Comparison of ENCODE assay signal across 8 cellular contexts in genomic region chr19:58059681-58060080, GRCh38. TPM values are rescaled to one million over a fixed set of nuclear protein-coding genes. Genes with fewer than 3 reads are reported as not detected.
A peak's percentile ranks its signal among the peaks of the same experiment; 100 is the strongest.
DNase-seq lines count a peak whose midpoint lies in the region; ATAC-seq and TF ChIP-seq lines count a peak whose summit lies in the region.

No MANE protein-coding gene starts in this region.

- H3K4me1 ChIP-seq in effector memory CD4-positive, alpha-beta T cell (ENCODE audit: control insufficient read depth, insufficient read depth, low read length, poor library complexity, severe bottlenecking): no peaks in the 10 kb centered on the region
- peaks cover 0 to 5% of the 10 kb centered on the region in 2 donors for H3K4me1 ChIP-seq in mucosa of rectum (ENCODE audit: control insufficient read depth in 2 of 2, insufficient read depth in 2 of 2, low read length in 2 of 2)
- H3K4me1 ChIP-seq in thoracic aorta (ENCODE audit: control insufficient read depth in 1 of 2, low read depth in 2 of 2): peaks cover 0 to 8% of the 10 kb centered on the region in 2 donors

- H3K27ac ChIP-seq in effector memory CD4-positive, alpha-beta T cell (ENCODE audit: insufficient read depth, low read length, poor library complexity, severe bottlenecking): peak overlapping the region; percentile 18
- H3K27ac ChIP-seq in mucosa of rectum (ENCODE audit: low read depth in 2 of 2, low read length in 2 of 2) (peak overlapping the region; percentile 72 to 77), thoracic aorta (peak overlapping the region; percentile 85 to 89)

- DNase-seq in NCI-H2171 (lab: John Stamatoyannopoulos, UW) (peak; percentile 16), NCI-H2171 treated with DMSO at 0.1 percent for 48 hours (lab: John Stamatoyannopoulos, UW) (no peak), thoracic aorta (ENCODE audit: low spot score) (no peak), NCI-H345 treated with DMSO at 0.1 percent for 48 hours (lab: John Stamatoyannopoulos, UW; ENCODE audit: unreplicated experiment) (no peak), pons (ENCODE audit: low spot score) (no peak), NOMO-1 treated with dmso at 0.1 percent for 144 hours (lab: John Stamatoyannopoulos, UW; ENCODE audit: unreplicated experiment) (no peak)
- no peak for DNase-seq in effector memory CD4-positive, alpha-beta T cell

- no peaks in the 10 kb centered on the region for H3K27me3 ChIP-seq in effector memory CD4-positive, alpha-beta T cell (replicated peaks; ENCODE audit: control insufficient read depth, insufficient read depth, low read length, poor library complexity, severe bottlenecking)
- H3K27me3 ChIP-seq in mucosa of rectum (ENCODE audit: control insufficient read depth in 2 of 2, insufficient read depth in 2 of 2, low read length in 2 of 2): no peaks in the 10 kb centered on the region
- no peaks in the 10 kb centered on the region for H3K27me3 ChIP-seq in thoracic aorta (replicated peaks; ENCODE audit: insufficient read depth)

- H3K4me3 ChIP-seq in effector memory CD4-positive, alpha-beta T cell (ENCODE audit: insufficient read depth, low read depth, low read length, poor library complexity, severe bottlenecking): peak overlapping the region; percentile 44
- H3K4me3 ChIP-seq in mucosa of rectum (ENCODE audit: low read length in 2 of 2): peak overlapping the region; percentile 63 to 67
- peak overlapping the region; percentile 88 for H3K4me3 ChIP-seq in thoracic aorta

- no peak for TF ChIP-seq CTCF in thoracic aorta (IDR thresholded peaks at IDR 0.05)

- peak overlapping the region; percentile 56 to 62 for H3K9ac ChIP-seq in mucosa of rectum (ENCODE audit: low read depth in 1 of 2, low read length in 2 of 2)

- peaks cover 9% of the 10 kb centered on the region for H3K9me3 ChIP-seq in effector memory CD4-positive, alpha-beta T cell (ENCODE audit: control insufficient read depth, low read length)
- H3K9me3 ChIP-seq in mucosa of rectum (ENCODE audit: control insufficient read depth in 2 of 2, low read length in 2 of 2) (peaks cover 8 to 9% of the 10 kb centered on the region in 2 donors), thoracic aorta (peaks cover 14% of the 10 kb centered on the region)

- ATAC-seq in thoracic aorta (ENCODE audit: insufficient number of reproducible peaks, low FRiP score, low read depth): no peak

- no peaks in the 10 kb centered on the region for H3K36me3 ChIP-seq in effector memory CD4-positive, alpha-beta T cell (ENCODE audit: control insufficient read depth, insufficient read depth, low read length)
- H3K36me3 ChIP-seq in mucosa of rectum (ENCODE audit: control insufficient read depth in 2 of 2, insufficient read depth in 2 of 2, low read length in 2 of 2) (peaks cover 0 to 3% of the 10 kb centered on the region in 2 donors), thoracic aorta (peaks cover 9% of the 10 kb centered on the region)

RNA-seq across cellular contexts. Expression of gene ZNF135, which starts 0.6 kb away (rescaled TPM):
- total RNA-seq in thoracic aorta: 1 to 10 TPM; 7.6 to 9.5 TPM

RNA-seq across cellular contexts. Expression of gene ZSCAN1, which starts 25.9 kb away (rescaled TPM):
- total RNA-seq in thoracic aorta: not detected

RNA-seq across cellular contexts. Expression of gene ZSCAN18, which starts 38.4 kb away (rescaled TPM):
- total RNA-seq in thoracic aorta: 100 to 1,000 TPM in 1 of 2 donors, 10 to 100 TPM in 1; 90.9 to 102 TPM

RNA-seq across cellular contexts. Expression of gene ZNF606, which starts 57.1 kb away (rescaled TPM):
- 10 to 100 TPM; 13.7 to 24.5 TPM for total RNA-seq in thoracic aorta

Comparison
In these comparisons a context has a peak if more than half of its experiments do, and no peak if none do; other contexts are left out.
1. H3K27ac ChIP-seq: peak in every context shown above with its lines; median percentile 87 in thoracic aorta; 74 in mucosa of rectum; 18 in effector memory CD4-positive, alpha-beta T cell.